Comparison of ENCODE assay signal across 8 cellular contexts in the genomic region with DNA sequence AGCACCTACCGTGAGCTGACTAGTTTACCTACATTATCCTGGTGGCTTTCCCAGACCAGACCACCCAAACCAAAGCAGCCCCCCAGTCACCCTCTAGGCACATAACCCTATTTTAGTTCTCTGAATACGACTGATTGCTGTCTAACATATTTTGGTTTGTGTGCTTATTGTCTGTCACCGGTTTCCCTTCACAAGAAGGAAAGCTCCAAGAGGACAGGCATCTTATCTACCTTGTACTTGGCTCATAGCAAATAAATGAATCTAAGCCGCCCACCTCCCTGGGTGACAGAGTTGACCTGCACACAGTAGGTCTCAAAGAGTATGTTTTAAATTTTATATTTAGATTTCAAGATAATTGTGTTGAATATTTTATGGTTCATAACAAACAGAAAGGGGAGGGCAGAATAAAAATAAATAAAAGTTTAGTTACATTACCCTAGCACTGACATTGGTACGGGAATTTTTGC. TPM values are rescaled to one million over a fixed set of nuclear protein-coding genes. Genes with fewer than 3 reads are reported as not detected.
DNase-seq lines count a peak whose midpoint lies in the region; ATAC-seq and TF ChIP-seq lines count a peak whose summit lies in the region.

No MANE protein-coding gene starts in this region.

- 19 to 21% methylated on average over 5 of the region's 5 CpGs for WGBS in esophagus squamous epithelium, 2 donors

- TF ChIP-seq POLR2A in esophagus squamous epithelium (IDR thresholded peaks at IDR 0.05), result no peak

- peaks cover 4% of the 10 kb centered on the region; the same call in 1 of the 2 replicates for H3K9me3 ChIP-seq in SJCRH30 (replicated peaks)
- peaks cover 0 to 3% (median 0%) of the 10 kb centered on the region in 3 donors for H3K9me3 ChIP-seq in esophagus squamous epithelium

- no peak overlapping the region for H3K9ac ChIP-seq in rectal smooth muscle tissue (ENCODE audit: low read length)

- peak overlapping the region; percentile 54 for H3K27ac ChIP-seq in SJCRH30
- peak overlapping the region; percentile 88 to 97 (median 92) for H3K27ac ChIP-seq in esophagus squamous epithelium
- peak overlapping the region; percentile 89 for H3K27ac ChIP-seq in rectal smooth muscle tissue (ENCODE audit: low read depth, low read length)

- H3K4me1 ChIP-seq in SJCRH30, result peaks cover 30% of the 10 kb centered on the region
- peaks cover 41 to 70% (median 47%) of the 10 kb centered on the region in 3 donors for H3K4me1 ChIP-seq in esophagus squamous epithelium
- peaks cover 12% of the 10 kb centered on the region for H3K4me1 ChIP-seq in rectal smooth muscle tissue (ENCODE audit: control insufficient read depth, insufficient read depth, low read length)

- H3K27me3 ChIP-seq in SJCRH30, result no peaks in the 10 kb centered on the region
- H3K27me3 ChIP-seq in esophagus squamous epithelium, result no peaks in the 10 kb centered on the region
- no peaks in the 10 kb centered on the region for H3K27me3 ChIP-seq in rectal smooth muscle tissue (ENCODE audit: control insufficient read depth, insufficient read depth, low read length)

- DNase-seq in SJCRH30 (no peak), esophagus squamous epithelium (lab: John Stamatoyannopoulos, UW) (no peak), NCI-H1092 (lab: John Stamatoyannopoulos, UW) (no peak), COR-L47 (lab: John Stamatoyannopoulos, UW) (no peak), NCI-H2081 treated with DMSO at 0.1 percent for 48 hours (lab: John Stamatoyannopoulos, UW) (no peak)

- H3K36me3 ChIP-seq in SJCRH30 (peaks cover 26% of the 10 kb centered on the region), esophagus squamous epithelium (peaks cover 0 to 15% (median 3%) of the 10 kb centered on the region in 3 donors), rectal smooth muscle tissue (ENCODE audit: control insufficient read depth, insufficient read depth, low read length) (no peaks in the 10 kb centered on the region)

- no peak for ATAC-seq in GM19397 (IDR thresholded peaks at IDR 0.05; ENCODE audit: unreplicated experiment)

- intact Hi-C loops in esophagus squamous epithelium (cut with DNase I), result no loop called here

- no peak for TF ChIP-seq CTCF in esophagus squamous epithelium (IDR thresholded peaks at IDR 0.05)

- H3K4me3 ChIP-seq in GM08714 (ENCODE audit: low read length), result peak overlapping the region; percentile 82
- peak overlapping the region; percentile 100 for H3K4me3 ChIP-seq in SJCRH30
- H3K4me3 ChIP-seq in esophagus squamous epithelium, result peak overlapping the region; percentile 70 to 92 (median 88)
- peak overlapping the region; percentile 93 for H3K4me3 ChIP-seq in rectal smooth muscle tissue (ENCODE audit: low read length)

RNA-seq across cellular contexts. Expression of gene PRDX6, which starts 0.9 kb away (rescaled TPM):
- 259 and 265 TPM in 2 replicates for total RNA-seq in SJCRH30 (2014; rRNA removed; shearing (Covaris generic))
- 100 to 1,000 TPM; 141 to 247 (median 175) TPM for total RNA-seq in esophagus squamous epithelium
